ENCODE assay signal across 2 cellular contexts in genomic region chr2:20997953-20998722, GRCh38.
A peak's percentile ranks its signal among the peaks of the same experiment; 100 is the strongest.
TF ChIP-seq lines count a peak whose summit lies in the region.

No MANE protein-coding gene starts in this region.

TF ChIP-seq in liver, 16 proteins besides CTCF, POLR2A, EP300 and RAD21 (continued from another document):
- TF ChIP-seq REST (IDR thresholded peaks at IDR 0.05) (no peak), JUND (IDR thresholded peaks at IDR 0.05) (peak in 1 of 2 donors; percentile 31)

TF ChIP-seq in WTC11, 78 proteins besides CTCF, POLR2A, EP300 and RAD21 (continued from another document):
- TF ChIP-seq ATF2 (CRISPR knock-in tag; IDR thresholded peaks at IDR 0.05; ENCODE audit: borderline replicate concordance, low read depth) (no peak), SP1 (CRISPR knock-in tag; conservative IDR thresholded peaks at IDR 0.05) (no peak), ATF3 (CRISPR knock-in tag; conservative IDR thresholded peaks at IDR 0.05) (no peak), ZMAT4 (CRISPR knock-in tag; IDR thresholded peaks at IDR 0.05) (no peak), MLX (CRISPR knock-in tag; IDR thresholded peaks at IDR 0.05) (no peak)
